Comparison of ENCODE assay signal across 1 cellular context in the genomic region with DNA sequence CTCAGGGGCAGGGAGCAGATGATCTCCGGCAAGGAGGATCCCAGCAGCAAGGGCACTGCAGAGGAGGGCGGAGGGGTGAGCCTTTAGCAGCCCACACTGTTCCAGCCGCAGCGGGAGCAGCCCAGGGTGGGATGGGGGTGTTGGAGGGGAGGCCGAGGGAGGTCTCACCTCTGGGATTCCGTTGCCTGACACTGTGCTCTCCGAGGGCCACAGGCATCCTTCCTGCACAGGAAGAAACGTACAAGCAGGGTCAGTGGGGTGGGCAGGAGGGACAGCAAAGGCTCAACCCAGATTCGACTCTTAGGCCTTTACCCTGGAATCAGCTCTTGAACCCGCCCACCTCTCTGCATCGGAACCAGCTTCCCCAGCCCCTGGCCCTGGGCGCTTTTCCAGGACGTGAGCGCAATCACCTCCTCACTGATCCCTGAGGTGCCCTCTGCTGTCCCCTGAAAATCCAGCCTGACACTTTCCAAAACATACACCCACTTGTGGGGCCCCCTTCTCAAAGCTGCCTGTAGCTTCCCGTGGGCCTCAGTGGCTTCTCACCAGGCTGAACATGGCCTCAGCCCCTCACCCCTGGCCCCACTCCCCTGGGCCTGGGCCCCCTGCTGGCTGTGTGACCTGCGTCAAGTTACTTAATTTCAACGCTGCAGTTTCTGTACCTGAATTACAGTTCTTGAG.
TF ChIP-seq lines count a peak whose summit lies in the region.

No MANE protein-coding gene starts in this region.

TF ChIP-seq in H1, 55 proteins besides CTCF, POLR2A, EP300 and RAD21:
- TF ChIP-seq ASH2L (IDR thresholded peaks at IDR 0.05; ENCODE audit: low read length) (no peak), TAF1 (IDR thresholded peaks at IDR 0.05; ENCODE audit: low read depth, low read length) (no peak), HDAC6 (IDR thresholded peaks at IDR 0.05; ENCODE audit: low read depth, low read length) (no peak), RBBP5 (IDR thresholded peaks at IDR 0.05; ENCODE audit: borderline replicate concordance, low read depth, low read length) (no peak), GTF2F1 (IDR thresholded peaks at IDR 0.05; ENCODE audit: borderline replicate concordance, low read depth, low read length) (no peak), SRF (IDR thresholded peaks at IDR 0.05; ENCODE audit: low read depth, low read length) (no peak), HDAC2 (IDR thresholded peaks at IDR 0.05; ENCODE audit: borderline replicate concordance in 1 of 2, low read depth in 2 of 2, low read length in 2 of 2) (no peak), RFX5 (IDR thresholded peaks at IDR 0.05; ENCODE audit: borderline replicate concordance, low read depth, low read length) (no peak), SP4 (IDR thresholded peaks at IDR 0.05; ENCODE audit: low read length) (no peak)
- TF ChIP-seq, protein P1, sequence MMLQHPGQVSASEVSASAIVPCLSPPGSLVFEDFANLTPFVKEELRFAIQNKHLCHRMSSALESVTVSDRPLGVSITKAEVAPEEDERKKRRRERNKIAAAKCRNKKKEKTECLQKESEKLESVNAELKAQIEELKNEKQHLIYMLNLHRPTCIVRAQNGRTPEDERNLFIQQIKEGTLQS (IDR thresholded peaks at IDR 0.05; ENCODE audit: insufficient read depth, low read depth, low read length), result no peak
TF ChIP-seq in H1: peak in this region for 0.
